8 cellular contexts compared by ENCODE assay signal in genomic region chr2:207710814-207711740, GRCh38. TPM values are rescaled to one million over a fixed set of nuclear protein-coding genes. Genes with fewer than 3 reads are reported as not detected.
DNase-seq lines count a peak whose midpoint lies in the region; ATAC-seq, FAIRE-seq and TF ChIP-seq lines count a peak whose summit lies in the region.

TSS of gene CCNYL1 (plus strand) at chr2:207711640. CDS start at chr2:207711897, 257 bp downstream.

- FAIRE-seq in GM12892 (lab: Jason Lieb, UNC): peak; percentile 99

- peak; percentile 93 for ATAC-seq in HG02852 (IDR thresholded peaks at IDR 0.05; ENCODE audit: unreplicated experiment)

- no peaks in the 10 kb centered on the region for H3K9me3 Mint-ChIP-seq in progenitor cell of endocrine pancreas (ENCODE audit: low read depth)

- intact Hi-C loops in left ventricle myocardium inferior (cut with micrococcal nuclease): no loop called here

- peaks cover 15% of the 10 kb centered on the region for H3K4me1 Mint-ChIP-seq in progenitor cell of endocrine pancreas (ENCODE audit: low read depth)

- H3K36me3 Mint-ChIP-seq in progenitor cell of endocrine pancreas (ENCODE audit: insufficient read depth): peaks cover 6% of the 10 kb centered on the region

- peaks cover 32% of the 10 kb centered on the region for H3K4me1 ChIP-seq in left ventricle myocardium inferior

- peak within 1 kb of the TSS; percentile 98 for H3K4me3 ChIP-seq in left ventricle myocardium inferior

- H3K9me3 ChIP-seq in left ventricle myocardium inferior (replicated peaks): no peaks in the 10 kb centered on the region

- peak; percentile 81 for TF ChIP-seq POLR2A in GM12892 (IDR thresholded peaks at IDR 0.05; ENCODE audit: low read depth, low read length)

- peak; percentile 65 for TF ChIP-seq CTCF in left ventricle myocardium inferior (IDR thresholded peaks at IDR 0.05; ENCODE audit: borderline replicate concordance)
- TF ChIP-seq CTCF in progenitor cell of endocrine pancreas (IDR thresholded peaks at IDR 0.05; ENCODE audit: unreplicated experiment): peak; percentile 14

- H3K4me3 Mint-ChIP-seq in progenitor cell of endocrine pancreas (ENCODE audit: low read depth): peak within 1 kb of the TSS; percentile 98

- no peaks in the 10 kb centered on the region for H3K27me3 Mint-ChIP-seq in progenitor cell of endocrine pancreas

- H3K36me3 ChIP-seq in left ventricle myocardium inferior: no peaks in the 10 kb centered on the region

- DNase-seq in GM12892 (ENCODE audit: insufficient read length): peak; percentile 99
- peak; percentile 97 for DNase-seq in NCI-H146 (lab: John Stamatoyannopoulos, UW)
- DNase-seq in T-helper 1 cell: peak; percentile 97 to 99 (median 98)
- DNase-seq in amygdala (lab: John Stamatoyannopoulos, UW): peak; percentile 73 to 99 (median 98)
- peak; percentile 99 for DNase-seq in left ventricle myocardium inferior
- peak; percentile 97 for DNase-seq in progenitor cell of endocrine pancreas (ENCODE audit: low spot score, unreplicated experiment)
- DNase-seq in ureter (ENCODE audit: low spot score): peak; percentile 99

- peak within 1 kb of the TSS; percentile 98 for H3K27ac Mint-ChIP-seq in progenitor cell of endocrine pancreas

- no peaks in the 10 kb centered on the region for H3K27me3 ChIP-seq in left ventricle myocardium inferior (ENCODE audit: low read depth)

- H3K27ac ChIP-seq in left ventricle myocardium inferior (replicated peaks): peak within 1 kb of the TSS; percentile 96

RNA-seq across cellular contexts. Expression of gene CCNYL1, which starts in this region (rescaled TPM):
- 3.9 TPM for polyA plus RNA-seq in GM12892 (2012; ENCODE audit: missing spikeins)
- total RNA-seq in left ventricle myocardium inferior (7.6 TPM), progenitor cell of endocrine pancreas (18.8 and 25.4 TPM in 2 replicates), ureter (21.1 TPM)

Comparison
In these comparisons a context has a peak if more than half of its experiments do, and no peak if none do; other contexts are left out.
1. Peak in every context shown above with its lines: DNase-seq, ATAC-seq, H3K4me3 ChIP-seq and H3K27ac ChIP-seq.